Comparison of ENCODE assay signal across 15 cellular contexts in genomic region chr18:79479761-79480161, GRCh38.
"Had no signal": no experiment of that assay in that cellular context is flagged by ENCODE, and none has a peak within 500 bp of the region (broad histone marks: within the 10 kb centered on the region; RNA-seq: fewer than 3 reads in every experiment).

No MANE protein-coding gene starts in this region.

- DNase-seq: activated CD4-positive, alpha-beta T cell treated with anti-CD3 and anti-CD28 coated beads for 48 hours; activated CD8-positive, alpha-beta memory T cell treated with anti-CD3 and anti-CD28 coated beads, Interleukin-2, amount 50 U/mL, for 48 hours; activated CD8-positive, alpha-beta T cell treated with anti-CD3 and anti-CD28 coated beads for 36 hours; mammary epithelial cell; retina; small intestine; stimulated activated naive CD8-positive, alpha-beta T cell treated with anti-CD3 and anti-CD28 coated beads, Interleukin-15, Interleukin-2, amounts not matched to agents 100 U/mL and 50 U/mL, for 24 hours had no signal

- H3K4me1 ChIP-seq: parathyroid adenoma had no signal

- H3K27me3 ChIP-seq: ascending aorta had no signal

- H3K27ac ChIP-seq: ascending aorta, dorsolateral prefrontal cortex, parathyroid adenoma had no signal

- H3K9ac ChIP-seq: parathyroid adenoma had no signal

- H3K4me3 Mint-ChIP-seq: activated CD8-positive, alpha-beta T cell treated with anti-CD3 and anti-CD28 coated beads for 36 hours; activated T-helper 1 cell treated with anti-CD3 and anti-CD28 coated beads, Interleukin-12 subunit alpha, Interleukin-12 subunit beta, Interleukin-2, Interleukin-4 antibody, amounts not matched to agents 30 ng/mL and 10 ng/mL and 1 ng/mL, durations not matched to agents 14 hours and 24 hours and 36 hours; neural crest cell; type B pancreatic cell; WTC11 had no signal

- H3K27me3 Mint-ChIP-seq: activated CD8-positive, alpha-beta T cell treated with anti-CD3 and anti-CD28 coated beads for 36 hours; type B pancreatic cell had no signal

- H3K9me3 ChIP-seq: ascending aorta had no signal

- H3K4me1 Mint-ChIP-seq: WTC11 had no signal

- H3K4me3 ChIP-seq: ascending aorta, dorsolateral prefrontal cortex had no signal

- H3K36me3 Mint-ChIP-seq: type B pancreatic cell, WTC11 had no signal

- ATAC-seq: activated CD8-positive, alpha-beta T cell treated with anti-CD3 and anti-CD28 coated beads for 36 hours; esophagus mucosa; stimulated activated naive CD8-positive, alpha-beta T cell treated with anti-CD3 and anti-CD28 coated beads, Interleukin-15, Interleukin-2, amounts not matched to agents 100 U/mL and 50 U/mL, for 24 hours; WTC11 had no signal

- H3K9me3 Mint-ChIP-seq: activated CD8-positive, alpha-beta T cell treated with anti-CD3 and anti-CD28 coated beads for 36 hours; activated T-helper 1 cell treated with anti-CD3 and anti-CD28 coated beads, Interleukin-12 subunit alpha, Interleukin-12 subunit beta, Interleukin-2, Interleukin-4 antibody, amounts not matched to agents 30 ng/mL and 10 ng/mL and 1 ng/mL, durations not matched to agents 14 hours and 24 hours and 36 hours; neural crest cell; type B pancreatic cell; WTC11 had no signal

- H3K27ac Mint-ChIP-seq: activated T-helper 1 cell treated with anti-CD3 and anti-CD28 coated beads, Interleukin-12 subunit alpha, Interleukin-12 subunit beta, Interleukin-2, Interleukin-4 antibody, amounts not matched to agents 30 ng/mL and 10 ng/mL and 1 ng/mL, durations not matched to agents 14 hours and 24 hours and 36 hours; type B pancreatic cell had no signal
